ENCODE assay signal across 14 cellular contexts in the genomic region with DNA sequence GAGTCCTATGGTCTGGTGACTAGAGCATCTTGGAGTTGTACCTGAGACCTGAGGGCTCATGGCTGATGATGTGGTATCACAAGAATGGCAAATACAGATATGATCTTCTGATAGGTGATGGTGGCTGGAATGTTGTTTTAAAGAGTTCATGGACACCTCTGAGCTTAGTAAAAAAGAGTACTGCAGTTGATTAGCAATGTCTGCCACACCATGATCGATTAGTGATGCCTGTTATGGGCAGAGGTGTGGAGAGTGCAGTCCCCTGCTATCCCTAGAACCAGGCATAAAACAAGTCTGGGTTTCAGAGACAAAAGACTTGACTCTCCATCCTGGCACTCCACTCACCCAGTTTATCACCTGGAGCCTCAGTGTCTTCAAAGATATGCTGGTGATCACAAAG. TPM values are rescaled to one million over a fixed set of nuclear protein-coding genes. Genes with fewer than 3 reads are reported as not detected.
DNase-seq lines count a peak whose midpoint lies in the region; ATAC-seq and TF ChIP-seq lines count a peak whose summit lies in the region.
"Had no signal": no experiment of that assay in that cellular context is flagged by ENCODE, and none has a peak within 500 bp of the region (broad histone marks: within the 10 kb centered on the region; RNA-seq: fewer than 3 reads in every experiment).

No MANE protein-coding gene starts in this region.

- H2AFZ ChIP-seq in mammary epithelial cell (ENCODE audit: low read depth, low read length) (no peak overlapping the region), GM23248 (no peak overlapping the region)

- in situ Hi-C loops in mammary epithelial cell (cut with MboI; ENCODE audit: low sequenced_read_pairs in 2 of 2), result no loop called here
- in situ Hi-C loops in GM23248 (cut with MboI), result no loop called here

- peaks cover 2% of the 10 kb centered on the region for H3K27me3 Mint-ChIP-seq in activated naive CD4-positive, alpha-beta T cell treated with anti-CD3 and anti-CD28 coated beads, Interleukin-2, amount 50 U/mL, for 24 hours
- peaks cover 25% of the 10 kb centered on the region for H3K27me3 Mint-ChIP-seq in stimulated activated naive CD8-positive, alpha-beta T cell treated with anti-CD3 and anti-CD28 coated beads, Interleukin-15, amount 100 ng/mL, for 72 hours

- no peaks in the 10 kb centered on the region for H3K36me3 ChIP-seq in mammary epithelial cell (ENCODE audit: insufficient read depth, low read length)
- no peaks in the 10 kb centered on the region for H3K36me3 ChIP-seq in GM23248 (ENCODE audit: low read depth)

- no peaks in the 10 kb centered on the region for H3K79me2 ChIP-seq in mammary epithelial cell (ENCODE audit: insufficient read depth, low read length)
- H3K79me2 ChIP-seq in GM23248 (ENCODE audit: insufficient read depth), result no peaks in the 10 kb centered on the region

- no peaks in the 10 kb centered on the region for H3K9me2 ChIP-seq in GM23248 (ENCODE audit: insufficient read depth)

- H3K9ac ChIP-seq in mammary epithelial cell (ENCODE audit: insufficient read depth, low read length) (no peak overlapping the region), GM23248 (no peak overlapping the region)

- intact Hi-C loops in mammary epithelial cell (cut with micrococcal nuclease), result no loop called here

- H3K27ac ChIP-seq in mammary epithelial cell (ENCODE audit: insufficient read depth, low read depth, low read length) (no peak overlapping the region), GM23248 (no peak overlapping the region)
- H3K27ac ChIP-seq: C4-2B had no signal

- H3K9me3 Mint-ChIP-seq in activated naive CD4-positive, alpha-beta T cell treated with anti-CD3 and anti-CD28 coated beads, Interleukin-2, amount 50 U/mL, for 24 hours, result no peaks in the 10 kb centered on the region
- H3K9me3 Mint-ChIP-seq in stimulated activated naive CD8-positive, alpha-beta T cell treated with anti-CD3 and anti-CD28 coated beads, Interleukin-15, amount 100 ng/mL, for 72 hours, result no peaks in the 10 kb centered on the region

- H3K36me3 Mint-ChIP-seq in activated naive CD4-positive, alpha-beta T cell treated with anti-CD3 and anti-CD28 coated beads, Interleukin-2, amount 50 U/mL, for 24 hours, result no peaks in the 10 kb centered on the region

- no peaks in the 10 kb centered on the region for H3K4me1 ChIP-seq in mammary epithelial cell (ENCODE audit: insufficient read depth, low read length)
- H3K4me1 ChIP-seq in GM23248 (ENCODE audit: insufficient read depth), result peaks cover 6% of the 10 kb centered on the region

- H4K20me1 ChIP-seq in mammary epithelial cell (ENCODE audit: insufficient read depth, low read length) (no peaks in the 10 kb centered on the region), GM23248 (ENCODE audit: insufficient read depth) (no peaks in the 10 kb centered on the region)

- no peak overlapping the region for H3K4me2 ChIP-seq in mammary epithelial cell (ENCODE audit: insufficient read depth, low read depth, low read length)
- no peak overlapping the region for H3K4me2 ChIP-seq in GM23248 (ENCODE audit: unreplicated experiment)

- H3K4me3 Mint-ChIP-seq in activated naive CD4-positive, alpha-beta T cell treated with anti-CD3 and anti-CD28 coated beads, Interleukin-2, amount 50 U/mL, for 24 hours, result no peak overlapping the region
- H3K4me3 Mint-ChIP-seq in stimulated activated naive CD8-positive, alpha-beta T cell treated with anti-CD3 and anti-CD28 coated beads, Interleukin-15, amount 100 ng/mL, for 72 hours, result peak overlapping the region; percentile 59 to 74

- H3K9me3 ChIP-seq in mammary epithelial cell (replicated peaks; ENCODE audit: insufficient read depth, low read length) (no peaks in the 10 kb centered on the region), GM23248 (ENCODE audit: low read depth) (no peaks in the 10 kb centered on the region)

- no peak for DNase-seq in activated naive CD4-positive, alpha-beta T cell (lab: John Stamatoyannopoulos, UW)
- peak; percentile 2 for DNase-seq in NCI-H774 (lab: John Stamatoyannopoulos, UW)
- DNase-seq in mammary epithelial cell, result peak; percentile 33
- no peak for DNase-seq in stimulated activated naive CD8-positive, alpha-beta T cell treated with anti-CD3 and anti-CD28 coated beads, Interleukin-15, amount 100 ng/mL, for 72 hours
- no peak for DNase-seq in GM23248
- no peak for DNase-seq in left lobe of liver (ENCODE audit: low spot score)
- DNase-seq: KG1, NCI-H748 treated with DMSO at 0.1 percent for 48 hours had no signal

- BruUV-seq in mammary epithelial cell (replicated peaks; lab: Mats Ljungman, UMichigan), result no TSS peak

- peak; percentile 69 for ATAC-seq in stimulated activated naive CD8-positive, alpha-beta T cell treated with anti-CD3 and anti-CD28 coated beads, Interleukin-15, amount 100 ng/mL, for 72 hours
- ATAC-seq in GM21367 (IDR thresholded peaks at IDR 0.05; ENCODE audit: unreplicated experiment) (no peak), left lobe of liver (no peak)

- 100% methylated on average over 1 of the region's 1 CpG for WGBS in mammary epithelial cell (ENCODE audit: low coverage, missing lambda C conversion rate)
- 82 to 94% methylated on average over 1 of the region's 1 CpG for WGBS in GM23248 (ENCODE audit: low coverage in 1 of 2, low lambda C conversion rate in 2 of 2, missing lambda C conversion rate in 2 of 2), 2 experiments

- peaks cover 9% of the 10 kb centered on the region for H3K4me1 Mint-ChIP-seq in activated naive CD4-positive, alpha-beta T cell treated with anti-CD3 and anti-CD28 coated beads, Interleukin-2, amount 50 U/mL, for 24 hours
- peaks cover 25% of the 10 kb centered on the region for H3K4me1 Mint-ChIP-seq in stimulated activated naive CD8-positive, alpha-beta T cell treated with anti-CD3 and anti-CD28 coated beads, Interleukin-15, amount 100 ng/mL, for 72 hours

- H3K27me3 ChIP-seq in mammary epithelial cell (ENCODE audit: insufficient read depth, low read length) (no peaks in the 10 kb centered on the region), GM23248 (replicated peaks; ENCODE audit: insufficient read depth) (no peaks in the 10 kb centered on the region)

- no peak for TF ChIP-seq CTCF in mammary epithelial cell (conservative IDR thresholded peaks at IDR 0.05 in 1 of 2, IDR thresholded peaks at IDR 0.05 in 1 of 2; ENCODE audit: extremely low read depth in 1 of 2, insufficient read depth in 1 of 2, low read depth in 1 of 2, low read length in 2 of 2)

- dilution Hi-C loops in mammary epithelial cell (cut with HindIII; ENCODE audit: low sequenced_read_pairs), result no loop called here

- H3K27ac Mint-ChIP-seq in activated naive CD4-positive, alpha-beta T cell treated with anti-CD3 and anti-CD28 coated beads, Interleukin-2, amount 50 U/mL, for 24 hours, result peak overlapping the region; percentile 15
- H3K27ac Mint-ChIP-seq in stimulated activated naive CD8-positive, alpha-beta T cell treated with anti-CD3 and anti-CD28 coated beads, Interleukin-15, amount 100 ng/mL, for 72 hours, result peak overlapping the region; percentile 69 to 81

- no peaks in the 10 kb centered on the region for H3F3A ChIP-seq in GM23248 (ENCODE audit: insufficient read depth)

- H3K4me3 ChIP-seq in mammary epithelial cell (replicated peaks in 1 of 3; ENCODE audit: insufficient read depth in 1 of 3, low read depth in 2 of 3, low read length in 3 of 3), result no peak overlapping the region
- H3K4me3 ChIP-seq in GM23248, result no peak overlapping the region
- H3K4me3 ChIP-seq: skin epidermis had no signal

- CTCF ChIA-PET in mammary epithelial cell (lab: Charles Lee; ENCODE audit: low non-redundant PET), result interaction anchor here (0.7 kb wide), 2 partner anchors 144 to 150 kb away, joined by 3 read pairs; no protein-coding TSS in a partner anchor

RNA-seq across cellular contexts. Expression of a gene that starts 1.4 kb away (rescaled TPM):
- total RNA-seq in mammary epithelial cell (1 to 10 TPM; 1.3 to 2.4 TPM), left lobe of liver (2.4 TPM)
- polyA plus RNA-seq in mammary epithelial cell (0.67 TPM), GM23248 (2016; fragmentation: Nextera tagmentation; extraction: Ambion mirVana) (0.57 and 0.79 TPM in 2 replicates)
- polyA minus RNA-seq in mammary epithelial cell, result not detected
- 4.0 TPM in 1 of 2 replicates, not detected in the other for total RNA-seq in GM23248 (2014; rRNA removed; shearing (Covaris generic))

RNA-seq across cellular contexts. Expression of a gene that starts 15.8 kb away (rescaled TPM):
- total RNA-seq in mammary epithelial cell (10 to 100 TPM; 50.3 to 51.2 TPM), left lobe of liver (8.9 TPM)
- polyA plus RNA-seq in mammary epithelial cell (86.4 TPM), GM23248 (2016; fragmentation: Nextera tagmentation; extraction: Ambion mirVana) (143 and 155 TPM in 2 replicates)
- polyA minus RNA-seq in mammary epithelial cell, result 25.2 TPM
- 96.6 and 115 TPM in 2 replicates for total RNA-seq in GM23248 (2014; rRNA removed; shearing (Covaris generic))

RNA-seq across cellular contexts. Expression of a gene that starts 26.2 kb away (rescaled TPM):
- total RNA-seq in mammary epithelial cell (not detected), left lobe of liver (not detected)
- polyA plus RNA-seq in mammary epithelial cell (not detected), GM23248 (2016; fragmentation: Nextera tagmentation; extraction: Ambion mirVana) (not detected in 2 replicates)
- not detected for polyA minus RNA-seq in mammary epithelial cell
- total RNA-seq in GM23248 (2014; rRNA removed; shearing (Covaris generic)), result not detected in 2 replicates
- total RNA-seq: myocyte had no signal
- polyA plus RNA-seq: esophagus had no signal

RNA-seq across cellular contexts. Expression of a gene that starts 29.1 kb away (rescaled TPM):
- total RNA-seq in mammary epithelial cell (10 to 100 TPM; 12.3 to 19.7 TPM), left lobe of liver (8.8 TPM)
- polyA plus RNA-seq in mammary epithelial cell (12.7 TPM), GM23248 (2016; fragmentation: Nextera tagmentation; extraction: Ambion mirVana) (17.2 and 17.7 TPM in 2 replicates)
- 6.7 TPM for polyA minus RNA-seq in mammary epithelial cell
- total RNA-seq in GM23248 (2014; rRNA removed; shearing (Covaris generic)), result 14.9 and 17.5 TPM in 2 replicates

RNA-seq across cellular contexts. Expression of a gene that starts 42.9 kb away (rescaled TPM):
- total RNA-seq in mammary epithelial cell, result 10 to 100 TPM; 13.2 to 25.1 TPM
- 24.8 TPM for polyA plus RNA-seq in mammary epithelial cell
- 7.3 TPM for polyA minus RNA-seq in mammary epithelial cell
- total RNA-seq in GM23248 (2014; rRNA removed; shearing (Covaris generic)), result 8.0 and 14.9 TPM in 2 replicates
- polyA plus RNA-seq in GM23248 (2016; fragmentation: Nextera tagmentation; extraction: Ambion mirVana), result 12.8 and 13.2 TPM in 2 replicates
- total RNA-seq in left lobe of liver, result 5.7 TPM

Comparison
In these comparisons a context has a peak if more than half of its experiments do, and no peak if none do; other contexts are left out.
1. DNase-seq: peak in NCI-H774 (single experiment) and mammary epithelial cell (single experiment); none in activated naive CD4-positive, alpha-beta T cell (0 of 4), stimulated activated naive CD8-positive, alpha-beta T cell treated with anti-CD3 and anti-CD28 coated beads, Interleukin-15, amount 100 ng/mL, for 72 hours (0 of 2), GM23248 (single experiment) and left lobe of liver (single experiment).